In the genomic region with DNA sequence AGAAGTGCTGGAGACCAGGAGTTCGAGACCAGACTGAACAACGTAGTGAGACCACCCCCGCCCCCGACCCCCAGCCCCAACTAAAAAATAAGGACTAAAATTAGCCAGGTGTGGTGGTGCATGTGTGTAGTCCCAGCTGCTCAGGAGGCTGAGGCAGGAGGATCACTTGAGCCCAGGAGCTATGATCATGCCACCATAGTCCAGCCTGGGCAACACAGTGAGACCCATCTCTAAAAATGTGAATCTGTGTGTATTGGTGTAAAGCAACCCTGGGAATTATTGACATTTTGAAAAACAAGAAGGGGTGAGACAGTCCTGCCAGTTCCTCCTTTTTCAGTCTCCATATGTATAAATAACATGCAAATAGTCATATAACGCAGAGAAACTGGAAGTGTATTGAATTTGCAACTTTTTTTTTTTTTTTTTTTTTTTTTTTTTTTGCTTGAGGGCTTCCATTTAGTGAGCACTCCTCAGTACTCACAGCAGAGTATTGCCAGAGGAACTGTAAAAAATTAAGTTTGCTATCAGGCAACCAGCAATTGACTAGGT, we compare ENCODE assay signal across 9 cellular contexts. TPM values are rescaled to one million over a fixed set of nuclear protein-coding genes. Genes with fewer than 3 reads are reported as not detected.
DNase-seq lines count a peak whose midpoint lies in the region; ATAC-seq and TF ChIP-seq lines count a peak whose summit lies in the region.
"Had no signal": no experiment of that assay in that cellular context is flagged by ENCODE, and none has a peak within 500 bp of the region (broad histone marks: within the 10 kb centered on the region; RNA-seq: fewer than 3 reads in every experiment).

No MANE protein-coding gene starts in this region.

- TF ChIP-seq RAD21 in SK-N-SH (IDR thresholded peaks at IDR 0.05; ENCODE audit: low read length), result no peak

- no peak for TF ChIP-seq POLR2A in body of pancreas (IDR thresholded peaks at IDR 0.05)
- TF ChIP-seq POLR2A in tibial nerve (IDR thresholded peaks at IDR 0.05), result no peak

- peak overlapping the region in 1 of 2 experiments; percentile 39; a peak in 1 of 4 replicates for H3K4me3 ChIP-seq in SK-N-SH (ENCODE audit: low read depth in 2 of 2, low read length in 1 of 2)
- H3K4me3 ChIP-seq in body of pancreas, result no peak overlapping the region
- no peak overlapping the region for H3K4me3 ChIP-seq in lower lobe of right lung
- H3K4me3 ChIP-seq in tibial nerve, result no peak overlapping the region

- POLR2A ChIA-PET in SK-N-SH (lab: Yijun Ruan, JAX), result interaction anchor here (1.0 kb wide), 1 partner anchor 19 kb away, joined by 3 read pairs; no protein-coding TSS in a partner anchor

- H2AFZ ChIP-seq in SK-N-SH (ENCODE audit: low read depth), result no peak overlapping the region

- H3K9me3 ChIP-seq in SK-N-SH (no peaks in the 10 kb centered on the region), body of pancreas (no peaks in the 10 kb centered on the region), lower lobe of right lung (no peaks in the 10 kb centered on the region), tibial nerve (no peaks in the 10 kb centered on the region)

- H3K9ac ChIP-seq in SK-N-SH, result peak overlapping the region; percentile 48; the same call in 1 of the 2 replicates

- TF ChIP-seq EP300 in SK-N-SH (IDR thresholded peaks at IDR 0.05; ENCODE audit: borderline replicate concordance in 1 of 2, low read depth in 1 of 2, low read length in 1 of 2) (no peak), tibial nerve (IDR thresholded peaks at IDR 0.05) (no peak)

- TF ChIP-seq CTCF in SK-N-SH (IDR thresholded peaks at IDR 0.05) (no peak), body of pancreas (IDR thresholded peaks at IDR 0.05) (no peak), lower lobe of right lung (IDR thresholded peaks at IDR 0.05) (no peak), tibial nerve (IDR thresholded peaks at IDR 0.05) (no peak), GM10266 (IDR thresholded peaks at IDR 0.05; ENCODE audit: control insufficient read depth, insufficient read depth, low read depth, missing control alignments) (no peak)

- H3K4me2 ChIP-seq in SK-N-SH, result peak overlapping the region; percentile 76; the same call in 1 of the 2 replicates

- H3K36me3 ChIP-seq in SK-N-SH (replicated peaks in 1 of 2; ENCODE audit: control insufficient read depth in 1 of 2, insufficient read depth in 2 of 2, low read length in 1 of 2) (peaks cover 0 to 3% of the 10 kb centered on the region in 2 experiments), body of pancreas (replicated peaks in 1 of 2; ENCODE audit: insufficient read depth in 1 of 2, low read depth in 2 of 2) (no peaks in the 10 kb centered on the region), lower lobe of right lung (no peaks in the 10 kb centered on the region), tibial nerve (no peaks in the 10 kb centered on the region)

- 84% methylated on average over 5 of the region's 5 CpGs for WGBS in SK-N-SH (ENCODE audit: low lambda C conversion rate)
- WGBS in body of pancreas, 2 donors, result 91 to 92% methylated on average over 5 of the region's 5 CpGs
- WGBS in tibial nerve, 2 donors, result 85 to 88% methylated on average over 5 of the region's 5 CpGs

- H3K4me1 ChIP-seq in SK-N-SH (ENCODE audit: control insufficient read depth in 1 of 2, insufficient read depth in 2 of 2, low read depth in 1 of 2, low read length in 1 of 2), result peaks cover 8 to 14% of the 10 kb centered on the region in 2 experiments
- H3K4me1 ChIP-seq in body of pancreas, result peaks cover 33% of the 10 kb centered on the region
- H3K4me1 ChIP-seq in lower lobe of right lung, result peaks cover 50% of the 10 kb centered on the region
- H3K4me1 ChIP-seq in tibial nerve, result peaks cover 0 to 48% (median 25%) of the 10 kb centered on the region in 4 donors

- no peak for ATAC-seq in SK-N-SH treated with all-trans-retinoic acid at 6 μM for 48 hours
- ATAC-seq in body of pancreas, result no peak
- no peak for ATAC-seq in lower lobe of right lung
- no peak for ATAC-seq in GM18502 (IDR thresholded peaks at IDR 0.05; ENCODE audit: poor library complexity, unreplicated experiment)
- ATAC-seq: activated T-helper 17 cell treated with anti-CD3 and anti-CD28 coated beads, Interleukin-2, amount 50 U/mL, for 72 hours had no signal

- peak overlapping the region; percentile 70 to 91 for H3K27ac ChIP-seq in SK-N-SH (ENCODE audit: low read depth in 2 of 2, low read length in 1 of 2)
- H3K27ac ChIP-seq in body of pancreas, result peak overlapping the region in 3 of 4 donors; percentile 22 to 81 (median 48)
- H3K27ac ChIP-seq in lower lobe of right lung, result peak overlapping the region; percentile 79
- H3K27ac ChIP-seq in tibial nerve, result peak overlapping the region; percentile 32 to 86 (median 60)

- H3F3A ChIP-seq in SK-N-SH (replicated peaks; ENCODE audit: insufficient read depth), result peaks cover 30% of the 10 kb centered on the region

- H3K79me2 ChIP-seq in SK-N-SH (ENCODE audit: insufficient read depth), result peaks cover 44% of the 10 kb centered on the region

- H4K20me1 ChIP-seq in SK-N-SH (ENCODE audit: insufficient read depth), result peaks cover 12% of the 10 kb centered on the region

- intact Hi-C loops in body of pancreas (cut with DNase I) (no loop called here), lower lobe of right lung (cut with DNase I) (no loop called here)

- H3K9me2 ChIP-seq in SK-N-SH, result no peaks in the 10 kb centered on the region

- CTCF ChIA-PET in SK-N-SH (lab: Yijun Ruan, JAX), result no interaction called here

- H3K27me3 ChIP-seq in SK-N-SH (ENCODE audit: insufficient read depth) (no peaks in the 10 kb centered on the region), body of pancreas (no peaks in the 10 kb centered on the region), lower lobe of right lung (ENCODE audit: low read depth) (no peaks in the 10 kb centered on the region), tibial nerve (no peaks in the 10 kb centered on the region)

- DNase-seq in SK-N-SH (no peak), body of pancreas (no peak), lower lobe of right lung (no peak), tibial nerve (ENCODE audit: low spot score in 2 of 2) (no peak), GM10266 (ENCODE audit: extremely low spot score) (no peak), SW480 (ENCODE audit: low spot score) (no peak)

TF ChIP-seq in SK-N-SH, 30 proteins besides CTCF, POLR2A, EP300 and RAD21 (continues in another document):
- TF ChIP-seq TCF12 (IDR thresholded peaks at IDR 0.05) (no peak), POLR2AphosphoS5 (IDR thresholded peaks at IDR 0.05; ENCODE audit: low read depth, low read length) (no peak), RCOR1 (IDR thresholded peaks at IDR 0.05; ENCODE audit: low read length) (no peak), FOXM1 (IDR thresholded peaks at IDR 0.05; ENCODE audit: low read depth) (no peak), ELF1 (IDR thresholded peaks at IDR 0.05) (no peak), GABPA (IDR thresholded peaks at IDR 0.05; ENCODE audit: low read depth) (no peak), RXRA (IDR thresholded peaks at IDR 0.05; ENCODE audit: borderline replicate concordance, low read depth) (no peak)
- TF ChIP-seq, protein P1, sequence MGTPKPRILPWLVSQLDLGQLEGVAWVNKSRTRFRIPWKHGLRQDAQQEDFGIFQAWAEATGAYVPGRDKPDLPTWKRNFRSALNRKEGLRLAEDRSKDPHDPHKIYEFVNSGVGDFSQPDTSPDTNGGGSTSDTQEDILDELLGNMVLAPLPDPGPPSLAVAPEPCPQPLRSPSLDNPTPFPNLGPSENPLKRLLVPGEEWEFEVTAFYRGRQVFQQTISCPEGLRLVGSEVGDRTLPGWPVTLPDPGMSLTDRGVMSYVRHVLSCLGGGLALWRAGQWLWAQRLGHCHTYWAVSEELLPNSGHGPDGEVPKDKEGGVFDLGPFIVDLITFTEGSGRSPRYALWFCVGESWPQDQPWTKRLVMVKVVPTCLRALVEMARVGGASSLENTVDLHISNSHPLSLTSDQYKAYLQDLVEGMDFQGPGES (IDR thresholded peaks at IDR 0.05; ENCODE audit: low read depth, low read length), result no peak

TF ChIP-seq in SK-N-SH treated with all-trans-retinoic acid at 6 μM for 48 hours, 23 proteins besides CTCF, POLR2A, EP300 and RAD21 (continues in another document):
- TF ChIP-seq ZNF565 (CRISPR knock-in tag; conservative IDR thresholded peaks at IDR 0.05; ENCODE audit: low read depth) (no peak), TCF4 (CRISPR knock-in tag; IDR thresholded peaks at IDR 0.05; ENCODE audit: borderline replicate concordance) (no peak), TOX (CRISPR knock-in tag; IDR thresholded peaks at IDR 0.05; ENCODE audit: borderline replicate concordance) (no peak), CSDC2 (CRISPR knock-in tag; IDR thresholded peaks at IDR 0.05) (no peak), PPARA (CRISPR knock-in tag; IDR thresholded peaks at IDR 0.05; ENCODE audit: borderline replicate concordance) (no peak)
- TF ChIP-seq, protein P2, sequence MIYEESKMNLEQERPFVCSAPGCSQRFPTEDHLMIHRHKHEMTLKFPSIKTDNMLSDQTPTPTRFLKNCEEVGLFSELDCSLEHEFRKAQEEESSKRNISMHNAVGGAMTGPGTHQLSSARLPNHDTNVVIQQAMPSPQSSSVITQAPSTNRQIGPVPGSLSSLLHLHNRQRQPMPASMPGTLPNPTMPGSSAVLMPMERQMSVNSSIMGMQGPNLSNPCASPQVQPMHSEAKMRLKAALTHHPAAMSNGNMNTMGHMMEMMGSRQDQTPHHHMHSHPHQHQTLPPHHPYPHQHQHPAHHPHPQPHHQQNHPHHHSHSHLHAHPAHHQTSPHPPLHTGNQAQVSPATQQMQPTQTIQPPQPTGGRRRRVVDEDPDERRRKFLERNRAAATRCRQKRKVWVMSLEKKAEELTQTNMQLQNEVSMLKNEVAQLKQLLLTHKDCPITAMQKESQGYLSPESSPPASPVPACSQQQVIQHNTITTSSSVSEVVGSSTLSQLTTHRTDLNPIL (CRISPR knock-in tag; IDR thresholded peaks at IDR 0.05; ENCODE audit: low read depth), result no peak
- TF ChIP-seq, protein P3, sequence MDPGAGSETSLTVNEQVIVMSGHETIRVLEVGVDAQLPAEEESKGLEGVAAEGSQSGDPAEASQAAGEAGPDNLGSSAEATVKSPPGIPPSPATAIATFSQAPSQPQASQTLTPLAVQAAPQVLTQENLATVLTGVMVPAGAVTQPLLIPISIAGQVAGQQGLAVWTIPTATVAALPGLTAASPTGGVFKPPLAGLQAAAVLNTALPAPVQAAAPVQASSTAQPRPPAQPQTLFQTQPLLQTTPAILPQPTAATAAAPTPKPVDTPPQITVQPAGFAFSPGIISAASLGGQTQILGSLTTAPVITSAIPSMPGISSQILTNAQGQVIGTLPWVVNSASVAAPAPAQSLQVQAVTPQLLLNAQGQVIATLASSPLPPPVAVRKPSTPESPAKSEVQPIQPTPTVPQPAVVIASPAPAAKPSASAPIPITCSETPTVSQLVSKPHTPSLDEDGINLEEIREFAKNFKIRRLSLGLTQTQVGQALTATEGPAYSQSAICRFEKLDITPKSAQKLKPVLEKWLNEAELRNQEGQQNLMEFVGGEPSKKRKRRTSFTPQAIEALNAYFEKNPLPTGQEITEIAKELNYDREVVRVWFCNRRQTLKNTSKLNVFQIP (CRISPR knock-in tag; IDR thresholded peaks at IDR 0.05; ENCODE audit: borderline replicate concordance, low read depth), result no peak

RNA-seq across cellular contexts. Expression of a gene that starts 3.4 kb away (rescaled TPM):
- 666 and 846 TPM in 2 replicates for polyA plus RNA-seq in SK-N-SH (2012; rRNA removed)
- 1,012 and 1,342 TPM in 2 replicates for polyA plus RNA-seq in SK-N-SH (2012; cell fraction: cytosol; rRNA removed)
- polyA plus RNA-seq in SK-N-SH (2012; cell fraction: nucleus; rRNA removed), result 162 and 438 TPM in 2 replicates
- total RNA-seq in body of pancreas (100 to 1,000 TPM; 164 to 259 TPM), lower lobe of right lung (409 TPM), tibial nerve (100 to 1,000 TPM; 288 to 483 (median 404) TPM)
